In genomic region chr17:75668489-75668888, GRCh38 we compare ENCODE assay signal across 1 cellular context.
TF ChIP-seq lines count a peak whose summit lies in the region.

No MANE protein-coding gene starts in this region.

TF ChIP-seq in GM12878, 131 proteins besides CTCF, POLR2A, EP300 and RAD21:
- TF ChIP-seq NFIC (IDR thresholded peaks at IDR 0.05; ENCODE audit: low read depth, low read length) = no peak
- TF ChIP-seq, protein P1, sequence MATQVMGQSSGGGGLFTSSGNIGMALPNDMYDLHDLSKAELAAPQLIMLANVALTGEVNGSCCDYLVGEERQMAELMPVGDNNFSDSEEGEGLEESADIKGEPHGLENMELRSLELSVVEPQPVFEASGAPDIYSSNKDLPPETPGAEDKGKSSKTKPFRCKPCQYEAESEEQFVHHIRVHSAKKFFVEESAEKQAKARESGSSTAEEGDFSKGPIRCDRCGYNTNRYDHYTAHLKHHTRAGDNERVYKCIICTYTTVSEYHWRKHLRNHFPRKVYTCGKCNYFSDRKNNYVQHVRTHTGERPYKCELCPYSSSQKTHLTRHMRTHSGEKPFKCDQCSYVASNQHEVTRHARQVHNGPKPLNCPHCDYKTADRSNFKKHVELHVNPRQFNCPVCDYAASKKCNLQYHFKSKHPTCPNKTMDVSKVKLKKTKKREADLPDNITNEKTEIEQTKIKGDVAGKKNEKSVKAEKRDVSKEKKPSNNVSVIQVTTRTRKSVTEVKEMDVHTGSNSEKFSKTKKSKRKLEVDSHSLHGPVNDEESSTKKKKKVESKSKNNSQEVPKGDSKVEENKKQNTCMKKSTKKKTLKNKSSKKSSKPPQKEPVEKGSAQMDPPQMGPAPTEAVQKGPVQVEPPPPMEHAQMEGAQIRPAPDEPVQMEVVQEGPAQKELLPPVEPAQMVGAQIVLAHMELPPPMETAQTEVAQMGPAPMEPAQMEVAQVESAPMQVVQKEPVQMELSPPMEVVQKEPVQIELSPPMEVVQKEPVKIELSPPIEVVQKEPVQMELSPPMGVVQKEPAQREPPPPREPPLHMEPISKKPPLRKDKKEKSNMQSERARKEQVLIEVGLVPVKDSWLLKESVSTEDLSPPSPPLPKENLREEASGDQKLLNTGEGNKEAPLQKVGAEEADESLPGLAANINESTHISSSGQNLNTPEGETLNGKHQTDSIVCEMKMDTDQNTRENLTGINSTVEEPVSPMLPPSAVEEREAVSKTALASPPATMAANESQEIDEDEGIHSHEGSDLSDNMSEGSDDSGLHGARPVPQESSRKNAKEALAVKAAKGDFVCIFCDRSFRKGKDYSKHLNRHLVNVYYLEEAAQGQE (IDR thresholded peaks at IDR 0.05; ENCODE audit: low read depth, low read length) = no peak
- peak; percentile 25 for TF ChIP-seq SMAD1 (IDR thresholded peaks at IDR 0.05; ENCODE audit: low read depth, partially characterized antibody)
